Comparison of ENCODE assay signal across 9 cellular contexts in genomic region chr3:8768364-8769087, GRCh38. TPM values are rescaled to one million over a fixed set of nuclear protein-coding genes. Genes with fewer than 3 reads are reported as not detected.
DNase-seq lines count a peak whose midpoint lies in the region; ATAC-seq, FAIRE-seq and TF ChIP-seq lines count a peak whose summit lies in the region.
"Had no signal": no experiment of that assay in that cellular context is flagged by ENCODE, and none has a peak within 500 bp of the region (broad histone marks: within the 10 kb centered on the region; RNA-seq: fewer than 3 reads in every experiment).

No MANE protein-coding gene starts in this region.

- ATAC-seq in GM19043 (IDR thresholded peaks at IDR 0.05; ENCODE audit: low read depth, unreplicated experiment) (peak; percentile 12), HG03108 (IDR thresholded peaks at IDR 0.05; ENCODE audit: unreplicated experiment) (peak; percentile 22), GM12878 (peak; percentile 62)

- TF ChIP-seq EP300 in GM12878 (IDR thresholded peaks at IDR 0.05; ENCODE audit: borderline replicate concordance in 1 of 2, control insufficient read depth in 1 of 2, low read depth in 2 of 2, low read length in 2 of 2) = 0 out of 4 replicates have a peak, but pooled peaks of 1 of the 2 experiments have one; percentile 26

- H3K27me3 Mint-ChIP-seq in nephron progenitor cell (ENCODE audit: low read depth, poor library complexity) = peaks cover 63% of the 10 kb centered on the region
- H3K27me3 Mint-ChIP-seq in CD14-positive monocyte (ENCODE audit: low read depth in 3 of 3) = peaks cover 41 to 56% (median 50%) of the 10 kb centered on the region in 3 donors

- WGBS in GM12878 (ENCODE audit: insufficient coverage, insufficient replicate concordance, low lambda C conversion rate, missing lambda C conversion rate) = 1% methylated on average over 34 of the region's 36 CpGs

- CTCF ChIA-PET in BJ (lab: Yijun Ruan, JAX) (interaction anchor here (0.6 to 3.6 kb wide), 45 partner anchors 8 to 535 kb away, joined by 3 to 89 read pairs (median 8); no protein-coding TSS in a partner anchor), GM12878 (lab: Yijun Ruan, JAX) (interaction anchor here (0.6 to 3.2 kb wide), 32 partner anchors 8 to 481 kb away, joined by 3 to 38 read pairs (median 4); partner anchors contain the start of genes RAD18, SRGAP3 and SSUH2)

- H3K4me2 ChIP-seq in GM12878 (ENCODE audit: control insufficient read depth, insufficient read depth) = peak overlapping the region; percentile 95

- H3K9me3 ChIP-seq in GM12878 (replicated peaks; ENCODE audit: control insufficient read depth, insufficient read depth, low read length) = no peaks in the 10 kb centered on the region

- intact Hi-C loops in GM12878 (cut with micrococcal nuclease; ENCODE audit: unreplicated experiment) (loop anchor here (1.0 to 5.0 kb wide), 3 partner anchors 86 to 189 kb away; no protein-coding TSS in a partner anchor), CD14-positive monocyte (cut with micrococcal nuclease) (no loop called here)

- peaks cover 14% of the 10 kb centered on the region; the same call in 1 of the 2 replicates for H3K4me1 ChIP-seq in GM12878 (ENCODE audit: control insufficient read depth, insufficient read depth, low read length)

- peak overlapping the region; percentile 73 for H3K4me3 ChIP-seq in BJ (ENCODE audit: low read depth, low read length)
- peak overlapping the region; percentile 72 for H3K4me3 ChIP-seq in GM12878

- H3K4me3 Mint-ChIP-seq in nephron progenitor cell = peak overlapping the region; percentile 77
- H3K4me3 Mint-ChIP-seq in CD14-positive monocyte = peak overlapping the region in 1 of 2 donors; percentile 86

- H3K79me2 ChIP-seq in GM12878 (ENCODE audit: control insufficient read depth, insufficient read depth, low read length) = peaks cover 4% of the 10 kb centered on the region

- no peak for TF ChIP-seq RAD21 in GM12878 (IDR thresholded peaks at IDR 0.05; ENCODE audit: insufficient read depth, low read depth, low read length)

- RAD21 ChIA-PET in GM12878 (lab: Charles Lee; ENCODE audit: unreplicated experiment) = interaction anchor here (1.5 to 2.4 kb wide), 2 partner anchors 105 to 186 kb away, joined by 5 to 10 read pairs; no protein-coding TSS in a partner anchor

- H3K4me1 Mint-ChIP-seq in nephron progenitor cell (peaks cover 16% of the 10 kb centered on the region), CD14-positive monocyte (peaks cover 13% of the 10 kb centered on the region)

- peak overlapping the region; percentile 83 for H2AFZ ChIP-seq in GM12878 (ENCODE audit: control insufficient read depth, low read depth, low read length)

- no peak for TF ChIP-seq POLR2A in GM12878 (IDR thresholded peaks at IDR 0.05; ENCODE audit: low read depth, low read length)

- in situ Hi-C loops in GM12878 (cut with MboI) = no loop called here

- no peaks in the 10 kb centered on the region for H3K27me3 ChIP-seq in BJ (ENCODE audit: control insufficient read depth, insufficient read depth, low read length)
- H3K27me3 ChIP-seq in GM12878 (replicated peaks in 1 of 2; ENCODE audit: control insufficient read depth in 2 of 2, insufficient read depth in 2 of 2, low read length in 1 of 2) = no peaks in the 10 kb centered on the region

- POLR2A ChIA-PET in BJ (lab: Charles Lee) = interaction anchor here (0.6 to 1.1 kb wide), 5 partner anchors 81 to 308 kb away, joined by 3 to 5 read pairs (median 4); no protein-coding TSS in a partner anchor
- POLR2A ChIA-PET in GM12878 (lab: Charles Lee) = interaction anchor here (0.6 kb wide), 1 partner anchor 103 kb away, joined by 3 read pairs; no protein-coding TSS in a partner anchor

- no peak for FAIRE-seq in GM12878 (lab: Jason Lieb, UNC)

- TF ChIP-seq CTCF in BJ (IDR thresholded peaks at IDR 0.05; ENCODE audit: insufficient read depth, low read depth, low read length) (0 out of 2 replicates have a peak, but pooled peaks have one; percentile 2), GM12878 (IDR thresholded peaks at IDR 0.05 in 2 of 3, conservative IDR thresholded peaks at IDR 0.05 in 1 of 3; ENCODE audit: control insufficient read depth in 2 of 3, extremely low read depth in 1 of 3, insufficient read depth in 1 of 3, low read depth in 3 of 3, low read length in 3 of 3) (no peak), nephron progenitor cell (IDR thresholded peaks at IDR 0.05) (no peak), CD14-positive monocyte (IDR thresholded peaks at IDR 0.05) (no peak)

- peak overlapping the region; percentile 18; the same call in 1 of the 2 replicates for H3K27ac ChIP-seq in GM12878 (ENCODE audit: control insufficient read depth, insufficient read depth)

- H3K27ac Mint-ChIP-seq in nephron progenitor cell (no peak overlapping the region), CD14-positive monocyte (no peak overlapping the region)

- H3K36me3 Mint-ChIP-seq in nephron progenitor cell (ENCODE audit: low read depth) = no peaks in the 10 kb centered on the region
- H3K36me3 Mint-ChIP-seq in CD14-positive monocyte = no peaks in the 10 kb centered on the region

- no peak for DNase-seq in BJ (ENCODE audit: low read depth)
- DNase-seq in GM12878 (ENCODE audit: low read depth, low spot score) = no peak
- no peak for DNase-seq in nephron progenitor cell
- DNase-seq in CD14-positive monocyte (ENCODE audit: low spot score) = no peak
- no peak for DNase-seq in NOMO-1 (lab: John Stamatoyannopoulos, UW; ENCODE audit: unreplicated experiment in 2 of 2)
- DNase-seq in HUDEP-2 (lab: John Stamatoyannopoulos, UW; ENCODE audit: unreplicated experiment in 76 of 76) = no peak

- H3K36me3 ChIP-seq in BJ (ENCODE audit: control insufficient read depth, insufficient read depth, low read length) (peaks cover 22% of the 10 kb centered on the region), GM12878 (ENCODE audit: control insufficient read depth in 2 of 2, insufficient read depth in 2 of 2, low read length in 1 of 2) (no peaks in the 10 kb centered on the region)

- no peaks in the 10 kb centered on the region for H4K20me1 ChIP-seq in GM12878 (ENCODE audit: control insufficient read depth, insufficient read depth)

- SMC1A ChIA-PET in GM12878 (lab: Charles Lee; ENCODE audit: uncharacterized antibody, unreplicated experiment) = interaction anchor here (0.7 to 2.8 kb wide), 7 partner anchors 14 to 263 kb away, joined by 3 to 8 read pairs (median 4); no protein-coding TSS in a partner anchor

- TSS peak; percentile 62 for BruUV-seq in GM12878 (replicated peaks; lab: Mats Ljungman, UMichigan)

- peak overlapping the region; percentile 53 for H3K9ac ChIP-seq in GM12878 (ENCODE audit: control insufficient read depth, insufficient read depth, low read length)

- H3K9me3 Mint-ChIP-seq in nephron progenitor cell (no peaks in the 10 kb centered on the region), CD14-positive monocyte (peaks cover 0 to 8% (median 4%) of the 10 kb centered on the region in 7 donors)

TF ChIP-seq in GM12878, 131 proteins besides CTCF, POLR2A, EP300 and RAD21 (continues in another document):
- peak; percentile 87 for TF ChIP-seq RELB (IDR thresholded peaks at IDR 0.05; ENCODE audit: low read depth)

RNA-seq across cellular contexts. Expression of gene OXTR, which starts 0.9 kb away (rescaled TPM):
- polyA plus RNA-seq in BJ (2011; rRNA removed) (168 and 195 TPM in 2 replicates), GM12878 (2011; rRNA removed) (5.3 and 5.9 TPM in 2 replicates), GM12878 (2014; fragmentation: Illumina TruSeq; extraction: Trizol) (2.4 and 4.1 TPM in 2 replicates), GM12878 (2014; fragmentation: Nextera tagmentation; extraction: Ambion mirVana) (1 to 10 TPM in 1 of 2 experiments, under 1 TPM in 1; 0.43 to 1.2 TPM), GM12878 (2014; rRNA removed) (1.9 and 2.8 TPM in 2 replicates), GM12878 (2016; fragmentation: Nextera tagmentation; extraction: Ambion mirVana) (1 to 10 TPM; 2.6 to 2.8 TPM), CD14-positive monocyte (under 1 TPM in 1 of 2 donors, not detected in 1; 0.07 TPM)
- polyA minus RNA-seq in BJ (2011; rRNA and poly(A)+ RNA removed) = 223 and 231 TPM in 2 replicates
- total RNA-seq in GM12878 (2013; cell fraction: nucleolus; rRNA removed) = 18.3 and 21.0 TPM in 2 replicates
- total RNA-seq in GM12878 (2014; rRNA removed) (3.1 and 3.5 TPM in 2 replicates), GM12878 (2014; rRNA removed; fragmentation: Illumina TruSeq; extraction: Trizol) (2.1 and 2.5 TPM in 2 replicates), GM12878 (2021) (3.9 and 5.0 TPM in 2 replicates)
- polyA plus RNA-seq in GM12878 (2011; ENCODE audit: low read depth) = 1.5 TPM
- polyA plus RNA-seq in GM12878 (2011; cell fraction: cytosol; rRNA removed) = 4.4 and 5.8 TPM in 2 replicates
- polyA plus RNA-seq in GM12878 (2011; cell fraction: nucleus; rRNA removed) = 8.6 and 10.9 TPM in 2 replicates
- 3.3 and 3.5 TPM in 2 replicates for polyA plus RNA-seq in GM12878 (2012)
- 7.4 and 8.3 TPM in 2 replicates for polyA minus RNA-seq in GM12878 (2011; rRNA and poly(A)+ RNA removed)
- polyA minus RNA-seq in GM12878 (2011; cell fraction: cytosol; rRNA and poly(A)+ RNA removed) = 4.7 and 6.8 TPM in 2 replicates
- 9.3 and 14.8 TPM in 2 replicates for polyA minus RNA-seq in GM12878 (2011; cell fraction: nucleus; rRNA and poly(A)+ RNA removed)

RNA-seq across cellular contexts. Expression of gene CAV3, which starts 34.9 kb away (rescaled TPM):
- 0.05 TPM in 1 of 2 replicates, not detected in the other for polyA plus RNA-seq in BJ (2011; rRNA removed)
- not detected in 2 replicates for polyA minus RNA-seq in BJ (2011; rRNA and poly(A)+ RNA removed)
- not detected in 2 replicates for total RNA-seq in GM12878 (2013; cell fraction: nucleolus; rRNA removed)
- total RNA-seq in GM12878 (2014; rRNA removed) = not detected in 2 replicates
- total RNA-seq in GM12878 (2014; rRNA removed; fragmentation: Illumina TruSeq; extraction: Trizol) = not detected in 2 replicates
- total RNA-seq in GM12878 (2021) = not detected in 2 replicates
- polyA plus RNA-seq in GM12878 (2011; ENCODE audit: low read depth) = not detected
- polyA plus RNA-seq in GM12878 (2011; rRNA removed) = not detected in 2 replicates
- polyA plus RNA-seq in GM12878 (2011; cell fraction: cytosol; rRNA removed) = not detected in 2 replicates
- not detected in 2 replicates for polyA plus RNA-seq in GM12878 (2011; cell fraction: nucleus; rRNA removed)
- polyA plus RNA-seq in GM12878 (2012) = not detected in 2 replicates
- polyA plus RNA-seq in GM12878 (2014; fragmentation: Illumina TruSeq; extraction: Trizol) = not detected in 2 replicates
- not detected for polyA plus RNA-seq in GM12878 (2014; fragmentation: Nextera tagmentation; extraction: Ambion mirVana)
- not detected in 2 replicates for polyA plus RNA-seq in GM12878 (2014; rRNA removed)
- polyA plus RNA-seq in GM12878 (2016; fragmentation: Nextera tagmentation; extraction: Ambion mirVana) = not detected
- polyA minus RNA-seq in GM12878 (2011; rRNA and poly(A)+ RNA removed) = not detected in 2 replicates
- not detected in 2 replicates for polyA minus RNA-seq in GM12878 (2011; cell fraction: cytosol; rRNA and poly(A)+ RNA removed)
- polyA minus RNA-seq in GM12878 (2011; cell fraction: nucleus; rRNA and poly(A)+ RNA removed) = not detected in 2 replicates
- polyA plus RNA-seq in CD14-positive monocyte = not detected
- total RNA-seq: lung microvascular endothelial cell had no signal

Comparison
In these comparisons a context has a peak if more than half of its experiments do, and no peak if none do; other contexts are left out.
1. ATAC-seq: peak in every context shown above with its lines; median percentile 62 in GM12878; 22 in HG03108; 12 in GM19043.
2. RNA of gene OXTR, which starts 0.9 kb away (polyA plus RNA-seq): 168 to 195 TPM in BJ; 0.43 to 10.9 TPM in GM12878 and 0.07 TPM in CD14-positive monocyte; every median in the first group is over 10 times any median in the second.